8 cellular contexts compared by ENCODE assay signal in genomic region chr2:128091691-128092050, GRCh38. TPM values are rescaled to one million over a fixed set of nuclear protein-coding genes. Genes with fewer than 3 reads are reported as not detected.
DNase-seq lines count a peak whose midpoint lies in the region; ATAC-seq and TF ChIP-seq lines count a peak whose summit lies in the region.

No MANE protein-coding gene starts in this region.

- H3K4me3 ChIP-seq in RWPE2 (ENCODE audit: severe bottlenecking), result peak overlapping the region; percentile 62
- peak overlapping the region; percentile 86 for H3K4me3 ChIP-seq in naive thymus-derived CD4-positive, alpha-beta T cell (ENCODE audit: low read length)

- H3K27ac ChIP-seq in RWPE2 (ENCODE audit: poor library complexity, severe bottlenecking), result peak overlapping the region; percentile 44
- peak overlapping the region; percentile 75 for H3K27ac ChIP-seq in naive thymus-derived CD4-positive, alpha-beta T cell (ENCODE audit: low read depth, low read length)

- peaks cover 14% of the 10 kb centered on the region for H3K36me3 ChIP-seq in RWPE2 (ENCODE audit: low read depth)
- peaks cover 0 to 6% (median 0%) of the 10 kb centered on the region in 3 experiments for H3K36me3 ChIP-seq in naive thymus-derived CD4-positive, alpha-beta T cell (ENCODE audit: control insufficient read depth in 2 of 3, insufficient read depth in 3 of 3, low read length in 3 of 3)

- TF ChIP-seq CTCF in RWPE2 (IDR thresholded peaks at IDR 0.05; ENCODE audit: poor library complexity, severe bottlenecking), result no peak

- DNase-seq in activated T-cell treated with anti-CD3 and anti-CD28 coated beads, Interleukin-2, amount 50 U/mL, for 24 hours, result no peak
- no peak for DNase-seq in activated T-cell treated with anti-CD3 and anti-CD28 coated beads for 4 hours
- DNase-seq in RWPE2 (ENCODE audit: low spot score), result no peak
- DNase-seq in effector memory CD8-positive, alpha-beta T cell, result peak in 1 of 3 experiments; percentile 3
- DNase-seq in naive thymus-derived CD4-positive, alpha-beta T cell, result peak in 6 of 9 donors; percentile 12 to 27 (median 20)
- DNase-seq in HuH-7.5 (ENCODE audit: low spot score), result no peak
- DNase-seq in NCI-H748 (lab: John Stamatoyannopoulos, UW; ENCODE audit: unreplicated experiment), result no peak

- H3K4me1 Mint-ChIP-seq in activated T-cell treated with anti-CD3 and anti-CD28 coated beads, Interleukin-2, amount 50 U/mL, for 24 hours (ENCODE audit: low read depth), result peaks cover 55% of the 10 kb centered on the region
- H3K4me1 Mint-ChIP-seq in effector memory CD8-positive, alpha-beta T cell (ENCODE audit: low read depth in 2 of 2), result peaks cover 21 to 38% of the 10 kb centered on the region in 2 donors
- H3K4me1 Mint-ChIP-seq in naive thymus-derived CD4-positive, alpha-beta T cell, result peaks cover 27 to 65% (median 61%) of the 10 kb centered on the region in 7 donors

- CTCF ChIA-PET in naive thymus-derived CD4-positive, alpha-beta T cell (lab: Charles Lee), result no interaction called here

- H3K4me1 ChIP-seq in RWPE2 (ENCODE audit: insufficient read depth, poor library complexity, severe bottlenecking), result no peaks in the 10 kb centered on the region
- H3K4me1 ChIP-seq in naive thymus-derived CD4-positive, alpha-beta T cell (ENCODE audit: control insufficient read depth in 2 of 2, insufficient read depth in 2 of 2, low read length in 2 of 2), result peaks cover 13 to 18% of the 10 kb centered on the region in 2 donors

- intact Hi-C loops in naive thymus-derived CD4-positive, alpha-beta T cell (cut with micrococcal nuclease), result loop anchor here (1.0 to 10.0 kb wide), 14 partner anchors 63 to 1783 kb away; partner anchors contain the start of genes AMMECR1L (in 2 of the 2), IWS1 (in 2 of the 2), POLR2D (in 2 of the 2) and SAP130 (in 2 of the 2)

- ATAC-seq in RWPE2 (ENCODE audit: low read depth) (no peak), GM18867 (IDR thresholded peaks at IDR 0.05; ENCODE audit: unreplicated experiment) (no peak)
- ATAC-seq in effector memory CD8-positive, alpha-beta T cell (replicated peaks), result no peak
- no peak for ATAC-seq in naive thymus-derived CD4-positive, alpha-beta T cell

- no peaks in the 10 kb centered on the region for H3K27me3 ChIP-seq in RWPE2 (ENCODE audit: insufficient read depth, poor library complexity, severe bottlenecking)
- H3K27me3 ChIP-seq in naive thymus-derived CD4-positive, alpha-beta T cell (ENCODE audit: control insufficient read depth in 2 of 2, insufficient read depth in 2 of 2, low read length in 2 of 2), result no peaks in the 10 kb centered on the region

- no peaks in the 10 kb centered on the region for H3K27me3 Mint-ChIP-seq in activated T-cell treated with anti-CD3 and anti-CD28 coated beads, Interleukin-2, amount 50 U/mL, for 24 hours
- H3K27me3 Mint-ChIP-seq in effector memory CD8-positive, alpha-beta T cell, result no peaks in the 10 kb centered on the region
- H3K27me3 Mint-ChIP-seq in naive thymus-derived CD4-positive, alpha-beta T cell, result no peaks in the 10 kb centered on the region

- H3K4me3 Mint-ChIP-seq in activated T-cell treated with anti-CD3 and anti-CD28 coated beads, Interleukin-2, amount 50 U/mL, for 24 hours, result peak overlapping the region; percentile 94
- peak overlapping the region; percentile 95 for H3K4me3 Mint-ChIP-seq in effector memory CD8-positive, alpha-beta T cell
- H3K4me3 Mint-ChIP-seq in naive thymus-derived CD4-positive, alpha-beta T cell, result peak overlapping the region; percentile 88 to 98 (median 94)

- no peaks in the 10 kb centered on the region for H3K9me3 Mint-ChIP-seq in activated T-cell treated with anti-CD3 and anti-CD28 coated beads, Interleukin-2, amount 50 U/mL, for 24 hours
- no peaks in the 10 kb centered on the region for H3K9me3 Mint-ChIP-seq in effector memory CD8-positive, alpha-beta T cell
- no peaks in the 10 kb centered on the region for H3K9me3 Mint-ChIP-seq in naive thymus-derived CD4-positive, alpha-beta T cell

- H3K27ac Mint-ChIP-seq in activated T-cell treated with anti-CD3 and anti-CD28 coated beads, Interleukin-2, amount 50 U/mL, for 24 hours, result peak overlapping the region; percentile 95
- H3K27ac Mint-ChIP-seq in effector memory CD8-positive, alpha-beta T cell, result peak overlapping the region; percentile 97
- H3K27ac Mint-ChIP-seq in naive thymus-derived CD4-positive, alpha-beta T cell, result peak overlapping the region; percentile 19 to 96 (median 93)

- no peaks in the 10 kb centered on the region for H3K9me3 ChIP-seq in RWPE2 (ENCODE audit: severe bottlenecking)
- H3K9me3 ChIP-seq in naive thymus-derived CD4-positive, alpha-beta T cell (ENCODE audit: control insufficient read depth in 2 of 3, low read length in 3 of 3), result no peaks in the 10 kb centered on the region

- peaks cover 50% of the 10 kb centered on the region for H3K36me3 Mint-ChIP-seq in activated T-cell treated with anti-CD3 and anti-CD28 coated beads, Interleukin-2, amount 50 U/mL, for 24 hours (ENCODE audit: low read depth)
- H3K36me3 Mint-ChIP-seq in effector memory CD8-positive, alpha-beta T cell (ENCODE audit: insufficient read depth), result peaks cover 14% of the 10 kb centered on the region
- peaks cover 0 to 2% (median 0%) of the 10 kb centered on the region in 5 donors for H3K36me3 Mint-ChIP-seq in naive thymus-derived CD4-positive, alpha-beta T cell

- POLR2A ChIA-PET in naive thymus-derived CD4-positive, alpha-beta T cell (lab: Charles Lee), result interaction anchor here (0.6 to 2.7 kb wide), 16 partner anchors 8 to 798 kb away, joined by 3 to 39 read pairs (median 3); partner anchors contain the start of genes ERCC3, POLR2D, SAP130 and SFT2D3

RNA-seq across cellular contexts. Expression of gene UGGT1, which starts 0.7 kb away (rescaled TPM):
- 10 to 100 TPM; 38.1 to 75.6 (median 46.6) TPM for total RNA-seq in naive thymus-derived CD4-positive, alpha-beta T cell
- 10 to 100 TPM; 11.6 to 16.8 TPM for polyA plus RNA-seq in naive thymus-derived CD4-positive, alpha-beta T cell

Comparison
In these comparisons a context has a peak if more than half of its experiments do, and no peak if none do; other contexts are left out.
1. DNase-seq: peak in naive thymus-derived CD4-positive, alpha-beta T cell (6 of 9); none in activated T-cell treated with anti-CD3 and anti-CD28 coated beads, Interleukin-2, amount 50 U/mL, for 24 hours (single experiment), activated T-cell treated with anti-CD3 and anti-CD28 coated beads for 4 hours (single experiment), RWPE2 (single experiment), HuH-7.5 (single experiment) and NCI-H748 (single experiment).
2. Peak in every context shown above with its lines, with median percentiles within 50 percentile points of each other: H3K27ac Mint-ChIP-seq and H3K4me3 Mint-ChIP-seq.